8 cellular contexts compared by ENCODE assay signal in the genomic region with DNA sequence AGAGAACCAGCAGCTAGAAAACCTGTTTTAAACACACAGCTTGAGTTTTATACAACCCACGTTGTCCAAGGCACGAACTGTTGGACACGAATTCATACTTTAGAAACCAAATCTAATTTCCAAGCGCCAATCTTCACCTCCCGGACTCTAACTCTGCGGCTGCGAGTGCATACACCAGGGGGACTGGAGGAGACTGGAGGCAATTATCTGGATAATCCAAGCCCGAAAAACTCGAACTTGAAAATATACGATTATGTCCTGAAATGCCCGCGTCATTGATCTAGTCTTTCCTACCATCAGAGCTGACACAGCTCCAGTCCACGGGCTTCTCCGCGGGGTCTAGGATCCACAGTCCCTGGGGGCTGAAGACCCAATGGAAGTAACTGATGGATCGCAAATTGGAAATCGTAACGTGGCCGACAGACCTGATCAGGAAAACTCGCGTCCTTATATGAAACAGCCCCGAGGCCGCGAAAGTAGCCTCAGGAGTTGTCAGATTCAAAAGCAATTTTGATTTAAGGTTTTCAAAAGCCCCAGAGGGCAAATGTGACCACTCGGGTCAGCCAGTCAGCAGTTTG. TPM values are rescaled to one million over a fixed set of nuclear protein-coding genes. Genes with fewer than 3 reads are reported as not detected.
DNase-seq lines count a peak whose midpoint lies in the region; ATAC-seq and TF ChIP-seq lines count a peak whose summit lies in the region.

No MANE protein-coding gene starts in this region.

- H3K4me1 Mint-ChIP-seq in GM23338: peaks cover 61% of the 10 kb centered on the region
- peaks cover 35 to 47% (median 37%) of the 10 kb centered on the region in 3 donors for H3K4me1 Mint-ChIP-seq in T-cell
- peaks cover 21 to 39% of the 10 kb centered on the region in 2 donors for H3K4me1 Mint-ChIP-seq in effector memory CD8-positive, alpha-beta T cell (ENCODE audit: low read depth in 2 of 2)
- H3K4me1 Mint-ChIP-seq in nephron progenitor cell: peaks cover 73% of the 10 kb centered on the region

- H3K9me3 Mint-ChIP-seq in GM23338: no peaks in the 10 kb centered on the region; the same call in 2 of the 3 replicates
- H3K9me3 Mint-ChIP-seq in T-cell: no peaks in the 10 kb centered on the region
- no peaks in the 10 kb centered on the region for H3K9me3 Mint-ChIP-seq in effector memory CD8-positive, alpha-beta T cell
- no peaks in the 10 kb centered on the region for H3K9me3 Mint-ChIP-seq in nephron progenitor cell

- peaks cover 24% of the 10 kb centered on the region for H3F3A ChIP-seq in GM23338 (replicated peaks; ENCODE audit: low read depth)

- CTCF ChIA-PET in T-cell (lab: Charles Lee): interaction anchor here in 1 of 2 donors (0.9 kb wide), 1 partner anchor 208 kb away, joined by 3 read pairs; no protein-coding TSS in a partner anchor

- H3K4me3 ChIP-seq in GM23338: peak overlapping the region; percentile 66

- DNase-seq in AG08396 (ENCODE audit: low spot score): peak; percentile 19
- DNase-seq in GM23338 (ENCODE audit: low spot score): no peak
- DNase-seq in T-cell: peak in 6 of 34 experiments; percentile 3 to 18 (median 13)
- peak in 1 of 3 experiments; percentile 14 for DNase-seq in effector memory CD8-positive, alpha-beta T cell
- no peak for DNase-seq in nephron progenitor cell
- DNase-seq in RKO (ENCODE audit: low spot score): no peak
- DNase-seq in iPS-NIHi7 (ENCODE audit: extremely low spot score): no peak

- peaks cover 49% of the 10 kb centered on the region for H3K4me1 ChIP-seq in GM23338 (ENCODE audit: insufficient read depth)

- H3K36me3 ChIP-seq in GM23338 (ENCODE audit: insufficient read depth): no peaks in the 10 kb centered on the region

- H3K4me2 ChIP-seq in GM23338: peak overlapping the region; percentile 86

- H2AFZ ChIP-seq in GM23338: no peak overlapping the region

- H3K36me3 Mint-ChIP-seq in GM23338 (ENCODE audit: low read depth) (no peaks in the 10 kb centered on the region; the same call in 1 of the 3 replicates), T-cell (no peaks in the 10 kb centered on the region), nephron progenitor cell (ENCODE audit: low read depth) (no peaks in the 10 kb centered on the region)
- H3K36me3 Mint-ChIP-seq in effector memory CD8-positive, alpha-beta T cell (ENCODE audit: insufficient read depth): no peaks in the 10 kb centered on the region

- no peak overlapping the region for H3K27ac Mint-ChIP-seq in GM23338
- peak overlapping the region in 1 of 2 donors; percentile 16 for H3K27ac Mint-ChIP-seq in T-cell
- H3K27ac Mint-ChIP-seq in effector memory CD8-positive, alpha-beta T cell: peak overlapping the region; percentile 38 to 67
- peak overlapping the region; percentile 95 for H3K27ac Mint-ChIP-seq in nephron progenitor cell

- H3K27me3 ChIP-seq in GM23338 (ENCODE audit: insufficient read depth): peaks cover 32% of the 10 kb centered on the region

- POLR2A ChIA-PET in T-cell (lab: Charles Lee): interaction anchor here in 1 of 2 donors (2.0 kb wide), 1 partner anchor 29 kb away, joined by 7 read pairs; no protein-coding TSS in a partner anchor

- H3K79me2 ChIP-seq in GM23338 (replicated peaks; ENCODE audit: insufficient read depth): peaks cover 19% of the 10 kb centered on the region

- H3K9me2 ChIP-seq in GM23338 (ENCODE audit: insufficient read depth): no peaks in the 10 kb centered on the region

- no peaks in the 10 kb centered on the region for H4K20me1 ChIP-seq in GM23338 (replicated peaks; ENCODE audit: insufficient read depth)

- TF ChIP-seq CTCF in GM23338 (conservative IDR thresholded peaks at IDR 0.05; ENCODE audit: low read depth in 2 of 2) (0 out of 4 replicates have a peak, but pooled peaks of 1 of the 2 experiments have one; percentile 15), nephron progenitor cell (IDR thresholded peaks at IDR 0.05) (no peak)

- H3K27ac ChIP-seq in GM23338 (ENCODE audit: low read depth): no peak overlapping the region

- H3K27me3 Mint-ChIP-seq in GM23338 (ENCODE audit: insufficient read depth, low read depth, poor library complexity) (peaks cover 32% of the 10 kb centered on the region), T-cell (peaks cover 27 to 62% of the 10 kb centered on the region in 2 donors), nephron progenitor cell (ENCODE audit: low read depth, poor library complexity) (no peaks in the 10 kb centered on the region)
- H3K27me3 Mint-ChIP-seq in effector memory CD8-positive, alpha-beta T cell: peaks cover 23 to 24% of the 10 kb centered on the region in 2 donors

- no peak; the same call in 2 of the 3 replicates for ATAC-seq in GM23338
- ATAC-seq in T-cell (replicated peaks in 1 of 4): no peak
- ATAC-seq in effector memory CD8-positive, alpha-beta T cell (replicated peaks): no peak
- ATAC-seq in GM19035 (IDR thresholded peaks at IDR 0.05; ENCODE audit: unreplicated experiment): no peak

- H3K4me3 Mint-ChIP-seq in GM23338: peak overlapping the region; percentile 83
- H3K4me3 Mint-ChIP-seq in T-cell: peak overlapping the region; percentile 84 to 92 (median 86)
- peak overlapping the region; percentile 87 for H3K4me3 Mint-ChIP-seq in effector memory CD8-positive, alpha-beta T cell
- peak overlapping the region; percentile 99 for H3K4me3 Mint-ChIP-seq in nephron progenitor cell

TF ChIP-seq in GM23338, 12 proteins besides CTCF, POLR2A, EP300 and RAD21:
- TF ChIP-seq JUNB (IDR thresholded peaks at IDR 0.05; ENCODE audit: unreplicated experiment) (no peak), EZH2 (IDR thresholded peaks at IDR 0.05; ENCODE audit: low read depth, unreplicated experiment) (peak; percentile 62)

RNA-seq across cellular contexts. Expression of gene HEY2, which starts 0.8 kb away (rescaled TPM):
- 3.7 and 4.3 TPM in 2 replicates for total RNA-seq in GM23338 (2014; rRNA removed; shearing (Covaris generic))
- polyA plus RNA-seq in GM23338 (2016; fragmentation: Nextera tagmentation; extraction: Ambion mirVana): 7.7 and 8.5 TPM in 2 replicates
- total RNA-seq in T-cell: under 1 TPM in 4 of 5 donors, not detected in 1; 0.16 to 0.32 (median 0.24) TPM

RNA-seq across cellular contexts. Expression of gene NCOA7, which starts 42.1 kb away (rescaled TPM):
- total RNA-seq in GM23338 (2014; rRNA removed; shearing (Covaris generic)): 9.3 and 14.8 TPM in 2 replicates
- polyA plus RNA-seq in GM23338 (2016; fragmentation: Nextera tagmentation; extraction: Ambion mirVana): 15.7 and 17.1 TPM in 2 replicates
- 10 to 100 TPM; 40.3 to 51.6 (median 46.4) TPM for total RNA-seq in T-cell
